In genomic region chr2:5007596-5007995, GRCh38 we compare ENCODE assay signal across 17 cellular contexts.
A peak's percentile ranks its signal among the peaks of the same experiment; 100 is the strongest.
DNase-seq lines count a peak whose midpoint lies in the region; ATAC-seq and TF ChIP-seq lines count a peak whose summit lies in the region.
"Had no signal": no experiment of that assay in that cellular context is flagged by ENCODE, and none has a peak within 500 bp of the region (broad histone marks: within the 10 kb centered on the region; RNA-seq: fewer than 3 reads in every experiment).

No MANE protein-coding gene starts in this region.

- H3K79me2 ChIP-seq in mesendoderm (ENCODE audit: control insufficient read depth, insufficient read depth, low read length) = no peaks in the 10 kb centered on the region

- H3K27ac ChIP-seq in A673 (ENCODE audit: low read depth, low read length, poor library complexity, severe bottlenecking) (no peak overlapping the region), mesendoderm (ENCODE audit: low read depth, low read length) (no peak overlapping the region)
- H3K27ac ChIP-seq: A549 had no signal

- no peaks in the 10 kb centered on the region for H3K36me3 ChIP-seq in A673 (ENCODE audit: insufficient read depth, low read length, poor library complexity, severe bottlenecking)
- H3K36me3 ChIP-seq in mesendoderm (ENCODE audit: control insufficient read depth, insufficient read depth, low read length) = no peaks in the 10 kb centered on the region
- H3K36me3 ChIP-seq: HAP-1 had no signal

- CTCF ChIA-PET in A673 (lab: Charles Lee) = no interaction called here

- POLR2A ChIA-PET in A673 (lab: Charles Lee; ENCODE audit: low non-redundant PET) = no interaction called here

- H3K27me3 ChIP-seq in A673 (replicated peaks; ENCODE audit: insufficient read depth, low read depth, low read length, poor library complexity) = no peaks in the 10 kb centered on the region
- no peaks in the 10 kb centered on the region for H3K27me3 ChIP-seq in mesendoderm (ENCODE audit: insufficient read depth, low read length, poor library complexity)

- TF ChIP-seq CTCF in A673 (conservative IDR thresholded peaks at IDR 0.05; ENCODE audit: low read depth, low read length) = no peak

- no peak overlapping the region for H3K4me3 ChIP-seq in A673 (ENCODE audit: low read depth, low read length, poor library complexity, severe bottlenecking)
- H3K4me3 ChIP-seq in mesendoderm (ENCODE audit: low read length) = no peak overlapping the region
- H3K4me3 ChIP-seq: A549, HAP-1 had no signal

- no peaks in the 10 kb centered on the region for H3K79me1 ChIP-seq in mesendoderm (ENCODE audit: low read length)

- peak overlapping the region; percentile 36 for H2BK15ac ChIP-seq in mesendoderm (replicated peaks; ENCODE audit: low read depth)

- H3K9ac ChIP-seq in mesendoderm (ENCODE audit: low read length) = no peak overlapping the region

- H4K8ac ChIP-seq in mesendoderm (ENCODE audit: low read depth, low read length) = no peak overlapping the region

- H3K4me2 ChIP-seq in mesendoderm (ENCODE audit: low read length) = no peak overlapping the region
- H3K4me2 ChIP-seq: A549 had no signal

- DNase-seq in A673 (ENCODE audit: low spot score) (peak; percentile 10), HT1080 (ENCODE audit: low read depth) (peak; percentile 60), epidermal melanocyte (ENCODE audit: insufficient read length, low spot score) (peak; percentile 49), mesendoderm (no peak), left cardiac atrium (no peak)
- DNase-seq: 8988T; C1 segment of cervical spinal cord; Caco-2; CD4-positive, alpha-beta memory T cell; DMS153; DND-41; GOT3; HFFc6 had no signal

- BruUV-seq in A673 (replicated peaks; lab: Mats Ljungman, UMichigan) = no TSS peak

- WGBS in mesendoderm (ENCODE audit: extremely low coverage, insufficient coverage, low lambda C conversion rate) = no CpG with 5 or more reads among the region's 5 CpGs

- H3K23ac ChIP-seq in mesendoderm (ENCODE audit: low read length) = no peak overlapping the region

- H2AK5ac ChIP-seq in mesendoderm (ENCODE audit: low read length) = no peak overlapping the region

- H3K9me3 ChIP-seq in A673 (ENCODE audit: low read depth, low read length, poor library complexity, severe bottlenecking) = no peaks in the 10 kb centered on the region
- H3K9me3 ChIP-seq: Caco-2, HAP-1 had no signal

- no peak overlapping the region for H3K56ac ChIP-seq in mesendoderm (ENCODE audit: low read length)

- H2BK5ac ChIP-seq in mesendoderm (ENCODE audit: low read length) = no peak overlapping the region

- no peak overlapping the region for H2BK120ac ChIP-seq in mesendoderm (ENCODE audit: low read depth, low read length)

- H3K4ac ChIP-seq in mesendoderm (ENCODE audit: low read depth, low read length) = no peak overlapping the region

- H3K18ac ChIP-seq in mesendoderm (ENCODE audit: low read length) = no peak overlapping the region

- ATAC-seq in GM21786 (IDR thresholded peaks at IDR 0.05; ENCODE audit: unreplicated experiment) = no peak
- no peak for ATAC-seq in HG03469 (IDR thresholded peaks at IDR 0.05; ENCODE audit: unreplicated experiment)
- no peak for ATAC-seq in left cardiac atrium
- ATAC-seq: A549 had no signal

- no peak overlapping the region for H4K5ac ChIP-seq in mesendoderm (ENCODE audit: low read length)

- intact Hi-C loops in A673 (cut with micrococcal nuclease; ENCODE audit: unreplicated experiment) (no loop called here), left cardiac atrium (cut with DNase I) (no loop called here)

- H3K4me1 ChIP-seq in A673 (ENCODE audit: insufficient read depth, low read length, poor library complexity, severe bottlenecking) (no peaks in the 10 kb centered on the region), mesendoderm (ENCODE audit: control insufficient read depth, low read depth, low read length) (peaks cover 2% of the 10 kb centered on the region)
- H3K4me1 ChIP-seq: A549, Caco-2, HAP-1 had no signal

Comparison
In these comparisons a context has a peak if more than half of its experiments do, and no peak if none do; other contexts are left out.
1. DNase-seq: peak in A673 (single experiment), HT1080 (single experiment) and epidermal melanocyte (single experiment); none in mesendoderm (single experiment) and left cardiac atrium (single experiment).